ENCODE assay signal across 13 cellular contexts in genomic region chr2:186308347-186308746, GRCh38.
DNase-seq lines count a peak whose midpoint lies in the region; ATAC-seq and TF ChIP-seq lines count a peak whose summit lies in the region.
"Had no signal": no experiment of that assay in that cellular context is flagged by ENCODE, and none has a peak within 500 bp of the region (broad histone marks: within the 10 kb centered on the region; RNA-seq: fewer than 3 reads in every experiment).

No MANE protein-coding gene starts in this region.

- peak; percentile 16 for ATAC-seq in GM18907 (IDR thresholded peaks at IDR 0.05; ENCODE audit: unreplicated experiment)
- ATAC-seq in Right ventricle myocardium inferior = no peak
- ATAC-seq in GM21723 (IDR thresholded peaks at IDR 0.05; ENCODE audit: unreplicated experiment) = no peak
- no peak for ATAC-seq in HG02642 (IDR thresholded peaks at IDR 0.05; ENCODE audit: poor library complexity, unreplicated experiment)

- peak; percentile 61 for DNase-seq in HT1080 (ENCODE audit: low read depth)
- peak; percentile 23 to 62 for DNase-seq in cardiac fibroblast (ENCODE audit: low read depth in 2 of 2)
- DNase-seq in kidney tubule cell (ENCODE audit: low spot score) = peak; percentile 59
- DNase-seq in Right ventricle myocardium inferior (ENCODE audit: missing footprints) = no peak
- DNase-seq in stimulated activated CD4-positive, alpha-beta T cell treated with anti-CD3 and anti-CD28 coated beads, Interleukin-4, amount 100 ng/mL, for 24 hours = no peak
- DNase-seq: activated CD4-positive, alpha-beta T cell treated with anti-CD3 and anti-CD28 coated beads, Interleukin-2, amount 50 U/mL, for 1 hour; activated effector memory CD4-positive, alpha-beta T cell treated with anti-CD3 and anti-CD28 coated beads, Interleukin-2, amount 50 U/mL, for 16 hours; cerebellar nuclear complex; T-helper 1 cell had no signal

- no peak overlapping the region for H3K4me3 ChIP-seq in cardiac fibroblast (replicated peaks in 1 of 2; ENCODE audit: low read depth in 2 of 2, low read length in 2 of 2)
- H3K4me3 ChIP-seq: lung had no signal

- no peak for TF ChIP-seq CTCF in cardiac fibroblast (IDR thresholded peaks at IDR 0.05; ENCODE audit: low read depth, low read length)

- intact Hi-C loops in Right ventricle myocardium inferior (cut with DNase I) = no loop called here

Comparison
In these comparisons a context has a peak if more than half of its experiments do, and no peak if none do; other contexts are left out.
1. DNase-seq: peak in HT1080 (single experiment), cardiac fibroblast (2 of 2) and kidney tubule cell (single experiment); none in Right ventricle myocardium inferior (single experiment) and stimulated activated CD4-positive, alpha-beta T cell treated with anti-CD3 and anti-CD28 coated beads, Interleukin-4, amount 100 ng/mL, for 24 hours (single experiment).